1 cellular context compared by ENCODE assay signal in genomic region chr22:43378011-43378704, GRCh38.
TF ChIP-seq lines count a peak whose summit lies in the region.

No MANE protein-coding gene starts in this region.

TF ChIP-seq in GM12878, 131 proteins besides CTCF, POLR2A, EP300 and RAD21 (continued from another document):
- TF ChIP-seq PKNOX1 (IDR thresholded peaks at IDR 0.05), result no peak
- no peak for TF ChIP-seq TARDBP (IDR thresholded peaks at IDR 0.05; ENCODE audit: borderline replicate concordance)
- no peak for TF ChIP-seq SMARCA5 (IDR thresholded peaks at IDR 0.05)
- no peak for TF ChIP-seq BRCA1 (IDR thresholded peaks at IDR 0.05; ENCODE audit: low read depth, low read length)
- TF ChIP-seq BCL3 (IDR thresholded peaks at IDR 0.05; ENCODE audit: borderline replicate concordance, insufficient read depth, low read depth, low read length, poor library complexity, severe bottlenecking), result no peak
- no peak for TF ChIP-seq LARP7 (IDR thresholded peaks at IDR 0.05)
- TF ChIP-seq, protein P1, sequence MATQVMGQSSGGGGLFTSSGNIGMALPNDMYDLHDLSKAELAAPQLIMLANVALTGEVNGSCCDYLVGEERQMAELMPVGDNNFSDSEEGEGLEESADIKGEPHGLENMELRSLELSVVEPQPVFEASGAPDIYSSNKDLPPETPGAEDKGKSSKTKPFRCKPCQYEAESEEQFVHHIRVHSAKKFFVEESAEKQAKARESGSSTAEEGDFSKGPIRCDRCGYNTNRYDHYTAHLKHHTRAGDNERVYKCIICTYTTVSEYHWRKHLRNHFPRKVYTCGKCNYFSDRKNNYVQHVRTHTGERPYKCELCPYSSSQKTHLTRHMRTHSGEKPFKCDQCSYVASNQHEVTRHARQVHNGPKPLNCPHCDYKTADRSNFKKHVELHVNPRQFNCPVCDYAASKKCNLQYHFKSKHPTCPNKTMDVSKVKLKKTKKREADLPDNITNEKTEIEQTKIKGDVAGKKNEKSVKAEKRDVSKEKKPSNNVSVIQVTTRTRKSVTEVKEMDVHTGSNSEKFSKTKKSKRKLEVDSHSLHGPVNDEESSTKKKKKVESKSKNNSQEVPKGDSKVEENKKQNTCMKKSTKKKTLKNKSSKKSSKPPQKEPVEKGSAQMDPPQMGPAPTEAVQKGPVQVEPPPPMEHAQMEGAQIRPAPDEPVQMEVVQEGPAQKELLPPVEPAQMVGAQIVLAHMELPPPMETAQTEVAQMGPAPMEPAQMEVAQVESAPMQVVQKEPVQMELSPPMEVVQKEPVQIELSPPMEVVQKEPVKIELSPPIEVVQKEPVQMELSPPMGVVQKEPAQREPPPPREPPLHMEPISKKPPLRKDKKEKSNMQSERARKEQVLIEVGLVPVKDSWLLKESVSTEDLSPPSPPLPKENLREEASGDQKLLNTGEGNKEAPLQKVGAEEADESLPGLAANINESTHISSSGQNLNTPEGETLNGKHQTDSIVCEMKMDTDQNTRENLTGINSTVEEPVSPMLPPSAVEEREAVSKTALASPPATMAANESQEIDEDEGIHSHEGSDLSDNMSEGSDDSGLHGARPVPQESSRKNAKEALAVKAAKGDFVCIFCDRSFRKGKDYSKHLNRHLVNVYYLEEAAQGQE (IDR thresholded peaks at IDR 0.05; ENCODE audit: low read depth, low read length), result no peak
- TF ChIP-seq, protein P2, sequence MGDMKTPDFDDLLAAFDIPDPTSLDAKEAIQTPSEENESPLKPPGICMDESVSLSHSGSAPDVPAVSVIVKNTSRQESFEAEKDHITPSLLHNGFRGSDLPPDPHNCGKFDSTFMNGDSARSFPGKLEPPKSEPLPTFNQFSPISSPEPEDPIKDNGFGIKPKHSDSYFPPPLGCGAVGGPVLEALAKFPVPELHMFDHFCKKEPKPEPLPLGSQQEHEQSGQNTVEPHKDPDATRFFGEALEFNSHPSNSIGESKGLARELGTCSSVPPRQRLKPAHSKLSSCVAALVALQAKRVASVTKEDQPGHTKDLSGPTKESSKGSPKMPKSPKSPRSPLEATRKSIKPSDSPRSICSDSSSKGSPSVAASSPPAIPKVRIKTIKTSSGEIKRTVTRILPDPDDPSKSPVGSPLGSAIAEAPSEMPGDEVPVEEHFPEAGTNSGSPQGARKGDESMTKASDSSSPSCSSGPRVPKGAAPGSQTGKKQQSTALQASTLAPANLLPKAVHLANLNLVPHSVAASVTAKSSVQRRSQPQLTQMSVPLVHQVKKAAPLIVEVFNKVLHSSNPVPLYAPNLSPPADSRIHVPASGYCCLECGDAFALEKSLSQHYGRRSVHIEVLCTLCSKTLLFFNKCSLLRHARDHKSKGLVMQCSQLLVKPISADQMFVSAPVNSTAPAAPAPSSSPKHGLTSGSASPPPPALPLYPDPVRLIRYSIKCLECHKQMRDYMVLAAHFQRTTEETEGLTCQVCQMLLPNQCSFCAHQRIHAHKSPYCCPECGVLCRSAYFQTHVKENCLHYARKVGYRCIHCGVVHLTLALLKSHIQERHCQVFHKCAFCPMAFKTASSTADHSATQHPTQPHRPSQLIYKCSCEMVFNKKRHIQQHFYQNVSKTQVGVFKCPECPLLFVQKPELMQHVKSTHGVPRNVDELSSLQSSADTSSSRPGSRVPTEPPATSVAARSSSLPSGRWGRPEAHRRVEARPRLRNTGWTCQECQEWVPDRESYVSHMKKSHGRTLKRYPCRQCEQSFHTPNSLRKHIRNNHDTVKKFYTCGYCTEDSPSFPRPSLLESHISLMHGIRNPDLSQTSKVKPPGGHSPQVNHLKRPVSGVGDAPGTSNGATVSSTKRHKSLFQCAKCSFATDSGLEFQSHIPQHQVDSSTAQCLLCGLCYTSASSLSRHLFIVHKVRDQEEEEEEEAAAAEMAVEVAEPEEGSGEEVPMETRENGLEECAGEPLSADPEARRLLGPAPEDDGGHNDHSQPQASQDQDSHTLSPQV (IDR thresholded peaks at IDR 0.05), result no peak
- TF ChIP-seq SPI1 (IDR thresholded peaks at IDR 0.05; ENCODE audit: borderline replicate concordance, insufficient read depth, low read depth, low read length), result no peak
- TF ChIP-seq HDAC6 (IDR thresholded peaks at IDR 0.05; ENCODE audit: unreplicated experiment), result no peak
- no peak for TF ChIP-seq ESRRA (IDR thresholded peaks at IDR 0.05; ENCODE audit: low read length)
- TF ChIP-seq, protein P3, sequence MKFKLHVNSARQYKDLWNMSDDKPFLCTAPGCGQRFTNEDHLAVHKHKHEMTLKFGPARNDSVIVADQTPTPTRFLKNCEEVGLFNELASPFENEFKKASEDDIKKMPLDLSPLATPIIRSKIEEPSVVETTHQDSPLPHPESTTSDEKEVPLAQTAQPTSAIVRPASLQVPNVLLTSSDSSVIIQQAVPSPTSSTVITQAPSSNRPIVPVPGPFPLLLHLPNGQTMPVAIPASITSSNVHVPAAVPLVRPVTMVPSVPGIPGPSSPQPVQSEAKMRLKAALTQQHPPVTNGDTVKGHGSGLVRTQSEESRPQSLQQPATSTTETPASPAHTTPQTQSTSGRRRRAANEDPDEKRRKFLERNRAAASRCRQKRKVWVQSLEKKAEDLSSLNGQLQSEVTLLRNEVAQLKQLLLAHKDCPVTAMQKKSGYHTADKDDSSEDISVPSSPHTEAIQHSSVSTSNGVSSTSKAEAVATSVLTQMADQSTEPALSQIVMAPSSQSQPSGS (IDR thresholded peaks at IDR 0.05; ENCODE audit: low read length), result peak; percentile 50; the same call in 1 of the 2 replicates
- 0 out of 2 replicates have a peak, but pooled peaks have one; percentile 44 for TF ChIP-seq IRF4 (IDR thresholded peaks at IDR 0.05; ENCODE audit: low read depth, low read length)
- TF ChIP-seq MEF2A (IDR thresholded peaks at IDR 0.05; ENCODE audit: insufficient read depth, low read depth, low read length), result 0 out of 2 replicates have a peak, but pooled peaks have one; percentile 23
- TF ChIP-seq ETV6 (conservative IDR thresholded peaks at IDR 0.05 in 1 of 2, IDR thresholded peaks at IDR 0.05 in 1 of 2; ENCODE audit: borderline replicate concordance in 1 of 2, low read depth in 1 of 2), result no peak
- TF ChIP-seq CBX3 (IDR thresholded peaks at IDR 0.05; ENCODE audit: borderline replicate concordance, low read depth), result no peak
- no peak for TF ChIP-seq JUND (IDR thresholded peaks at IDR 0.05; ENCODE audit: low read depth, low read length)
- no peak for TF ChIP-seq POLR2AphosphoS5 (IDR thresholded peaks at IDR 0.05; ENCODE audit: low read length)
- peak; percentile 80 for TF ChIP-seq NR2F1 (conservative IDR thresholded peaks at IDR 0.05)
- TF ChIP-seq SMC3 (IDR thresholded peaks at IDR 0.05; ENCODE audit: borderline replicate concordance, low read length), result no peak
- TF ChIP-seq KAT2A (conservative IDR thresholded peaks at IDR 0.05; ENCODE audit: control insufficient read depth, low read depth, low read length), result no peak
- TF ChIP-seq ZZZ3 (IDR thresholded peaks at IDR 0.05; ENCODE audit: control insufficient read depth, insufficient read length, low read depth), result no peak
- no peak for TF ChIP-seq ZBTB11 (CRISPR knock-in tag; IDR thresholded peaks at IDR 0.05)
- no peak for TF ChIP-seq PAX8 (IDR thresholded peaks at IDR 0.05)
- TF ChIP-seq CEBPB (IDR thresholded peaks at IDR 0.05; ENCODE audit: borderline replicate concordance in 1 of 2, low read depth in 2 of 2, low read length in 2 of 2), result no peak
- TF ChIP-seq KDM1A (IDR thresholded peaks at IDR 0.05; ENCODE audit: borderline replicate concordance), result no peak
- TF ChIP-seq RUNX3 (IDR thresholded peaks at IDR 0.05; ENCODE audit: low read length), result peak; percentile 95
- peak; percentile 70; the same call in 1 of the 2 replicates for TF ChIP-seq MTA3 (IDR thresholded peaks at IDR 0.05; ENCODE audit: borderline replicate concordance, low read length)
- TF ChIP-seq, protein P4, sequence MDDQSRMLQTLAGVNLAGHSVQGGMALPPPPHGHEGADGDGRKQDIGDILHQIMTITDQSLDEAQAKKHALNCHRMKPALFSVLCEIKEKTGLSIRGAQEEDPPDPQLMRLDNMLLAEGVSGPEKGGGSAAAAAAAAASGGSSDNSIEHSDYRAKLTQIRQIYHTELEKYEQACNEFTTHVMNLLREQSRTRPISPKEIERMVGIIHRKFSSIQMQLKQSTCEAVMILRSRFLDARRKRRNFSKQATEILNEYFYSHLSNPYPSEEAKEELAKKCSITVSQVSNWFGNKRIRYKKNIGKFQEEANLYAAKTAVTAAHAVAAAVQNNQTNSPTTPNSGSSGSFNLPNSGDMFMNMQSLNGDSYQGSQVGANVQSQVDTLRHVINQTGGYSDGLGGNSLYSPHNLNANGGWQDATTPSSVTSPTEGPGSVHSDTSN (IDR thresholded peaks at IDR 0.05; ENCODE audit: insufficient replicate concordance, low read depth, low read length), result no peak
- TF ChIP-seq, protein P5, sequence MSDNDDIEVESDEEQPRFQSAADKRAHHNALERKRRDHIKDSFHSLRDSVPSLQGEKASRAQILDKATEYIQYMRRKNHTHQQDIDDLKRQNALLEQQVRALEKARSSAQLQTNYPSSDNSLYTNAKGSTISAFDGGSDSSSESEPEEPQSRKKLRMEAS (IDR thresholded peaks at IDR 0.05; ENCODE audit: low read depth, low read length), result no peak
- no peak for TF ChIP-seq HCFC1 (IDR thresholded peaks at IDR 0.05; ENCODE audit: low read length)
- no peak for TF ChIP-seq BMI1 (IDR thresholded peaks at IDR 0.05; ENCODE audit: borderline replicate concordance)
- TF ChIP-seq NKRF (conservative IDR thresholded peaks at IDR 0.05), result no peak
- no peak for TF ChIP-seq FOS (IDR thresholded peaks at IDR 0.05; ENCODE audit: borderline replicate concordance, extremely low read depth, insufficient read length)
- TF ChIP-seq MTA2 (IDR thresholded peaks at IDR 0.05; ENCODE audit: low read depth), result peak; percentile 23; the same call in 1 of the 2 replicates
